Comparison of ENCODE assay signal across 23 cellular contexts in the genomic region with DNA sequence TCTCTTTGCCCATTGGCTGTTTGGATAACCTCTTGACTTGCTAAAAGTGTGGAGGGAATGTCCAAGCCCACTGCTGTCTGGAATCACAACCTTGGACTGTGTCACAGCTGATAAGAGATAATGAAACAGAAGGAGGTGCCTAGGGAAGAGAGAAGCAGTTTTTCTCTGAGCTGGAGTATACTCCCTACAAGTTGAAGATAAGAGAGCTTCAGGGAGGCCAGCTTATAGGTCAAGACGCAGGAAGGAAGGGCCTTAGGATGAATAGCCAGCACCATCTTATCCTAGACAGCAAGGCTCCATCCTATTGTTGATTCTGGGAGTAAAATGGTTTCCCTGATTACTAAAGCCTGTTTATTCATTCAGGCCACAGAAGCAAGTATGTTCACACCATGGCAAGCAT.
"Had no signal": no experiment of that assay in that cellular context is flagged by ENCODE, and none has a peak within 500 bp of the region (broad histone marks: within the 10 kb centered on the region; RNA-seq: fewer than 3 reads in every experiment).

No MANE protein-coding gene starts in this region.

- H3K4me1 ChIP-seq: esophagus muscularis mucosa, gastroesophageal sphincter, sigmoid colon had no signal

- H3K27ac Mint-ChIP-seq: activated CD8-positive, alpha-beta T cell treated with anti-CD3 and anti-CD28 coated beads, Interleukin-2, amount 10 ng/mL, durations not matched to agents 7 days and 5 days; activated naive CD4-positive, alpha-beta T cell treated with anti-CD3 and anti-CD28 coated beads, Interleukin-2, amount 50 U/mL, for 24 hours; activated T-helper 1 cell treated with anti-CD3 and anti-CD28 coated beads, Interleukin-12 subunit alpha, Interleukin-12 subunit beta, Interleukin-2, Interleukin-4 antibody, amounts not matched to agents 30 ng/mL and 10 ng/mL and 1 ng/mL, durations not matched to agents 14 hours and 24 hours and 36 hours; effector memory CD8-positive, alpha-beta T cell; memory B cell; stimulated activated naive B cell treated with anti-CD40 and anti-IgM and Interleukin-4, amounts not matched to agents 10 μg/mL and 1 μg/mL and 100 μg/mL, for 72 hours had no signal

- H3K27me3 ChIP-seq: esophagus muscularis mucosa, gastroesophageal sphincter, sigmoid colon had no signal

- H3K27me3 Mint-ChIP-seq: effector memory CD8-positive, alpha-beta T cell; memory B cell; stimulated activated naive B cell treated with anti-CD40 and anti-IgM and Interleukin-4, amounts not matched to agents 10 μg/mL and 1 μg/mL and 100 μg/mL, for 72 hours had no signal

- H3K9me3 ChIP-seq: esophagus muscularis mucosa, sigmoid colon had no signal

- H3K4me3 Mint-ChIP-seq: activated CD8-positive, alpha-beta T cell treated with anti-CD3 and anti-CD28 coated beads, Interleukin-2, amount 10 ng/mL, durations not matched to agents 7 days and 5 days; activated naive CD4-positive, alpha-beta T cell treated with anti-CD3 and anti-CD28 coated beads, Interleukin-2, amount 50 U/mL, for 24 hours; activated T-helper 1 cell treated with anti-CD3 and anti-CD28 coated beads, Interleukin-12 subunit alpha, Interleukin-12 subunit beta, Interleukin-2, Interleukin-4 antibody, amounts not matched to agents 30 ng/mL and 10 ng/mL and 1 ng/mL, durations not matched to agents 14 hours and 24 hours and 36 hours; brain; effector memory CD8-positive, alpha-beta T cell; memory B cell; stimulated activated naive B cell treated with anti-CD40 and anti-IgM and Interleukin-4, amounts not matched to agents 10 μg/mL and 1 μg/mL and 100 μg/mL, for 72 hours had no signal

- H3K4me2 ChIP-seq: smooth muscle cell had no signal

- H3K36me3 Mint-ChIP-seq: activated naive CD4-positive, alpha-beta T cell treated with anti-CD3 and anti-CD28 coated beads, Interleukin-2, amount 50 U/mL, for 24 hours; brain; memory B cell; stimulated activated naive B cell treated with anti-CD40 and anti-IgM and Interleukin-4, amounts not matched to agents 10 μg/mL and 1 μg/mL and 100 μg/mL, for 72 hours had no signal

- H3K4me1 Mint-ChIP-seq: activated naive CD4-positive, alpha-beta T cell treated with anti-CD3 and anti-CD28 coated beads, Interleukin-2, amount 50 U/mL, for 24 hours; brain; memory B cell; stimulated activated naive B cell treated with anti-CD40 and anti-IgM and Interleukin-4, amounts not matched to agents 10 μg/mL and 1 μg/mL and 100 μg/mL, for 72 hours had no signal

- H3K4me3 ChIP-seq: esophagus muscularis mucosa, gastroesophageal sphincter, sigmoid colon, smooth muscle cell had no signal

- ATAC-seq: activated CD8-positive, alpha-beta T cell treated with anti-CD3 and anti-CD28 coated beads, Interleukin-2, amount 10 ng/mL, durations not matched to agents 7 days and 5 days; effector memory CD8-positive, alpha-beta T cell; gastroesophageal sphincter; stimulated activated naive B cell treated with anti-CD40 and anti-IgM and Interleukin-4, amounts not matched to agents 10 μg/mL and 1 μg/mL and 100 μg/mL, for 72 hours had no signal

- DNase-seq: activated CD4-positive, alpha-beta T cell treated with anti-CD3 and anti-CD28 coated beads for 1 hour; activated CD4-positive, alpha-beta T cell treated with anti-CD3 and anti-CD28 coated beads, Interleukin-2, amount 50 U/mL, for 1 hour; activated CD8-positive, alpha-beta T cell treated with anti-CD3 and anti-CD28 coated beads, Interleukin-2, amount 10 ng/mL, durations not matched to agents 7 days and 5 days; activated gamma-delta T cell treated with Interleukin-2 at 50 U/mL for 16 hours; aorta; central memory CD4-positive, alpha-beta T cell; effector memory CD8-positive, alpha-beta T cell; head of caudate nucleus; hypothalamus; nucleus accumbens; sigmoid colon; stimulated activated CD4-positive, alpha-beta T cell treated with anti-CD3 and anti-CD28 coated beads, Interleukin-15, amount 100 ng/mL, for 24 hours; stimulated activated naive B cell treated with anti-CD40 and anti-IgM and Interleukin-4, amounts not matched to agents 10 μg/mL and 1 μg/mL and 100 μg/mL, for 72 hours; T-helper 9 cell; trophoblast cell; WERI-Rb-1 had no signal

- H3K27ac ChIP-seq: esophagus muscularis mucosa, gastroesophageal sphincter, sigmoid colon, WERI-Rb-1 had no signal

- H3K36me3 ChIP-seq: esophagus muscularis mucosa, gastroesophageal sphincter, sigmoid colon, WERI-Rb-1 had no signal
